2 cellular contexts compared by ENCODE assay signal in genomic region chr19:1461862-1462261, GRCh38.
TF ChIP-seq lines count a peak whose summit lies in the region.

No MANE protein-coding gene starts in this region.

TF ChIP-seq in WTC11, 78 proteins besides CTCF, POLR2A, EP300 and RAD21 (continues in another document):
- TF ChIP-seq ZNF317 (CRISPR knock-in tag; IDR thresholded peaks at IDR 0.05; ENCODE audit: borderline replicate concordance, low read depth) = no peak
- TF ChIP-seq ZNF512 (CRISPR knock-in tag; IDR thresholded peaks at IDR 0.05; ENCODE audit: borderline replicate concordance) = no peak
- no peak for TF ChIP-seq NR2C2 (CRISPR knock-in tag; IDR thresholded peaks at IDR 0.05)
- no peak for TF ChIP-seq AR (CRISPR knock-in tag; IDR thresholded peaks at IDR 0.05)
- TF ChIP-seq NFYB (CRISPR knock-in tag; conservative IDR thresholded peaks at IDR 0.05; ENCODE audit: low read depth) = no peak
- TF ChIP-seq FOXP4 (CRISPR knock-in tag; IDR thresholded peaks at IDR 0.05) = no peak
- TF ChIP-seq CBFB (CRISPR knock-in tag; IDR thresholded peaks at IDR 0.05; ENCODE audit: low read depth) = no peak
- no peak for TF ChIP-seq FOXP1 (CRISPR knock-in tag; IDR thresholded peaks at IDR 0.05; ENCODE audit: borderline replicate concordance)
- no peak for TF ChIP-seq USF2 (CRISPR knock-in tag; IDR thresholded peaks at IDR 0.05)
- TF ChIP-seq STAT6 (CRISPR knock-in tag; conservative IDR thresholded peaks at IDR 0.05; ENCODE audit: low read depth) = no peak
- TF ChIP-seq ZMAT4 (CRISPR knock-in tag; IDR thresholded peaks at IDR 0.05) = no peak
- TF ChIP-seq EMX1 (CRISPR knock-in tag; IDR thresholded peaks at IDR 0.05) = no peak
- no peak for TF ChIP-seq USF1 (CRISPR knock-in tag; IDR thresholded peaks at IDR 0.05)
- no peak for TF ChIP-seq NR3C1 (CRISPR knock-in tag; conservative IDR thresholded peaks at IDR 0.05; ENCODE audit: low read depth)

TF ChIP-seq in HepG2, 621 proteins besides CTCF, POLR2A, EP300 and RAD21:
- TF ChIP-seq PPARG (CRISPR knock-in tag; conservative IDR thresholded peaks at IDR 0.05) (no peak), FOXO1 (CRISPR knock-in tag; IDR thresholded peaks at IDR 0.05) (no peak), ZBTB33 (CRISPR knock-in tag; IDR thresholded peaks at IDR 0.05) (peak; percentile 85), TFDP1 (CRISPR knock-in tag; IDR thresholded peaks at IDR 0.05; ENCODE audit: borderline replicate concordance) (peak; percentile 42; the same call in 1 of the 2 replicates), HNF4A (CRISPR knock-in tag; IDR thresholded peaks at IDR 0.05) (peak; percentile 28; the same call in 1 of the 2 replicates), STAG1 (CRISPR knock-in tag; IDR thresholded peaks at IDR 0.05) (no peak), ZNF264 (CRISPR knock-in tag; IDR thresholded peaks at IDR 0.05) (peak; percentile 90; the same call in 1 of the 2 replicates), ZNF468 (CRISPR knock-in tag; IDR thresholded peaks at IDR 0.05) (no peak), MAX (IDR thresholded peaks at IDR 0.05) (peak; percentile 48), AGO2 (optimal IDR thresholded peaks at IDR 0.05; ENCODE audit: low read depth, low read length) (peak; percentile 31), MXD4 (CRISPR knock-in tag; IDR thresholded peaks at IDR 0.05) (no peak), YY1 (IDR thresholded peaks at IDR 0.05; ENCODE audit: insufficient read depth, insufficient replicate concordance, low read depth, low read length) (peak; percentile 58), ZNF687 (CRISPR knock-in tag; IDR thresholded peaks at IDR 0.05) (peak; percentile 57), HOXA3 (CRISPR knock-in tag; IDR thresholded peaks at IDR 0.05) (peak; percentile 62)
